ENCODE assay signal across 20 cellular contexts in the genomic region with DNA sequence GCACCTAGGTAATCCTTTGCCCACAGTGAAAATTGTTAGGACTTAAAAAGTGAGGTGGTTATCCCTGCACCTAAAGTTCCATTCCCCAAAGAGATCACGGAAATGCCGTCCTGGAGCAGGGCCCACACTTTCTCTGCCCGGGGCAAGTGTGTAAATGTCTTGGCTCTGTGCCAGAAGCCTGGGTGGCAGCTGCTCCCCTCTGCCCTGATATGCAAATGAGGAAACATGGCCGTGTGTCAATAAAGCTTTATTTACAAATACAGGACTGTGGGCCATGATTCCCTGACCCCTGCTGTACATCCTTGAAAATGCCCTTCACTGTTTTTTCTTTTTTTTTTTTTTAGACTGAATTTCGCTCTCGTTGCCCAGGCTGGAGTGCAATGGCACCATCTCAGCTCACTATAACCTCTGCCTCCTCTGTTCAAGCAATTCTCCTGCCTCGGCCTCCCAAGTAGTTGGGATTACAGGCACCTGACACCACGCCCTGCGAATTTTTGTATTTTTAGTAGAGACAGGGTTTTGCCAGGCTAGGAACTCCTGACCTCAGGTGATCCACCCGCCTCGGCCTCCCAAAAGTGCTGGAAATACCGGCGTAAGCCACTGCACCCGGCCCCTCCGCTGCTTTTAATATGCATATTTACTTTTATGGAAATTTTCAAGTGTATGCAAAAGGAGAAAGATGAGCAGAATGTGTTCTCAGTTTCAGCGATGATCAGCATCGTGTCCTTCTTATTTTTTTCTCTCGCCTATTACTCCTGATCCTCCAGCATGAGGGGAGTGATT.
"Had no signal": no experiment of that assay in that cellular context is flagged by ENCODE, and none has a peak within 500 bp of the region (broad histone marks: within the 10 kb centered on the region; RNA-seq: fewer than 3 reads in every experiment).

No MANE protein-coding gene starts in this region.

- H3K4me3 Mint-ChIP-seq: activated CD8-positive, alpha-beta memory T cell treated with anti-CD3 and anti-CD28 coated beads, Interleukin-2, amount 10 ng/mL, durations not matched to agents 7 days and 5 days; activated naive CD8-positive, alpha-beta T cell treated with anti-CD3 and anti-CD28 coated beads for 36 hours; activated T-cell treated with anti-CD3 and anti-CD28 coated beads, Interleukin-2, amount 50 U/mL, for 24 hours; dendritic cell treated with granulocyte-macrophage colony-stimulating factor and Interleukin-4, amounts not matched to agents 40 ng/mL and 50 ng/mL, for 4 days; naive thymus-derived CD4-positive, alpha-beta T cell; stimulated activated memory B cell treated with anti-CD40 and anti-IgM and Interleukin-4, amounts not matched to agents 10 μg/mL and 1 μg/mL and 100 μg/mL, for 72 hours had no signal

- H3K27me3 ChIP-seq: vagina had no signal

- H3K9me3 Mint-ChIP-seq: activated naive CD8-positive, alpha-beta T cell treated with anti-CD3 and anti-CD28 coated beads for 36 hours; activated T-cell treated with anti-CD3 and anti-CD28 coated beads, Interleukin-2, amount 50 U/mL, for 24 hours; dendritic cell treated with granulocyte-macrophage colony-stimulating factor and Interleukin-4, amounts not matched to agents 40 ng/mL and 50 ng/mL, for 4 days; naive thymus-derived CD4-positive, alpha-beta T cell had no signal

- H3K4me1 Mint-ChIP-seq: activated CD8-positive, alpha-beta memory T cell treated with anti-CD3 and anti-CD28 coated beads, Interleukin-2, amount 10 ng/mL, durations not matched to agents 7 days and 5 days; activated naive CD8-positive, alpha-beta T cell treated with anti-CD3 and anti-CD28 coated beads for 36 hours; naive thymus-derived CD4-positive, alpha-beta T cell; stimulated activated memory B cell treated with anti-CD40 and anti-IgM and Interleukin-4, amounts not matched to agents 10 μg/mL and 1 μg/mL and 100 μg/mL, for 72 hours had no signal

- H3K9me3 ChIP-seq: gastroesophageal sphincter, spleen, tibial nerve, vagina had no signal

- H3K27ac Mint-ChIP-seq: activated CD8-positive, alpha-beta memory T cell treated with anti-CD3 and anti-CD28 coated beads, Interleukin-2, amount 10 ng/mL, durations not matched to agents 7 days and 5 days; activated naive CD8-positive, alpha-beta T cell treated with anti-CD3 and anti-CD28 coated beads for 36 hours; activated T-cell treated with anti-CD3 and anti-CD28 coated beads, Interleukin-2, amount 50 U/mL, for 24 hours; dendritic cell treated with granulocyte-macrophage colony-stimulating factor and Interleukin-4, amounts not matched to agents 40 ng/mL and 50 ng/mL, for 4 days; naive thymus-derived CD4-positive, alpha-beta T cell; stimulated activated memory B cell treated with anti-CD40 and anti-IgM and Interleukin-4, amounts not matched to agents 10 μg/mL and 1 μg/mL and 100 μg/mL, for 72 hours had no signal

- H3K4me1 ChIP-seq: gastroesophageal sphincter, spleen, tibial nerve, vagina had no signal

- H3K27me3 Mint-ChIP-seq: activated naive CD8-positive, alpha-beta T cell treated with anti-CD3 and anti-CD28 coated beads for 36 hours; activated T-cell treated with anti-CD3 and anti-CD28 coated beads, Interleukin-2, amount 50 U/mL, for 24 hours had no signal

- H3K36me3 Mint-ChIP-seq: activated CD8-positive, alpha-beta memory T cell treated with anti-CD3 and anti-CD28 coated beads, Interleukin-2, amount 10 ng/mL, durations not matched to agents 7 days and 5 days; activated naive CD8-positive, alpha-beta T cell treated with anti-CD3 and anti-CD28 coated beads for 36 hours; naive thymus-derived CD4-positive, alpha-beta T cell; stimulated activated memory B cell treated with anti-CD40 and anti-IgM and Interleukin-4, amounts not matched to agents 10 μg/mL and 1 μg/mL and 100 μg/mL, for 72 hours had no signal

- DNase-seq: activated CD4-positive, alpha-beta T cell treated with anti-CD3 and anti-CD28 coated beads, Interleukin-2, amount 50 U/mL, for 4 hours; activated CD8-positive, alpha-beta memory T cell treated with anti-CD3 and anti-CD28 coated beads, Interleukin-2, amount 10 ng/mL, durations not matched to agents 7 days and 5 days; activated gamma-delta T cell; activated naive CD8-positive, alpha-beta T cell treated with anti-CD3 and anti-CD28 coated beads for 36 hours; activated T-cell treated with anti-CD3 and anti-CD28 coated beads, Interleukin-2, amount 50 U/mL, for 24 hours; brain microvascular endothelial cell; cerebellar nuclear complex; hippocampal formation; kidney glomerular epithelial cell; naive thymus-derived CD4-positive, alpha-beta T cell; spleen; stimulated activated CD4-positive, alpha-beta T cell treated with anti-CD3 and anti-CD28 coated beads, Interleukin-1b, Interleukin-23, amount 100 ng/mL, for 48 hours had no signal

- H3K27ac ChIP-seq: brain microvascular endothelial cell, gastroesophageal sphincter, spleen, tibial nerve, vagina had no signal

- ATAC-seq: activated CD4-positive, CD25-positive, alpha-beta regulatory T cell treated with anti-CD3 and anti-CD28 coated beads, Interleukin-2, amount 50 U/mL, for 24 hours; activated CD8-positive, alpha-beta memory T cell treated with anti-CD3 and anti-CD28 coated beads, Interleukin-2, amount 10 ng/mL, durations not matched to agents 7 days and 5 days; gastroesophageal sphincter; naive thymus-derived CD4-positive, alpha-beta T cell; right cardiac atrium; stimulated activated memory B cell treated with anti-CD40 and anti-IgM and Interleukin-4, amounts not matched to agents 10 μg/mL and 1 μg/mL and 100 μg/mL, for 72 hours had no signal

- H3K4me3 ChIP-seq: gastroesophageal sphincter, lung, spleen, tibial nerve, vagina had no signal

- H3K36me3 ChIP-seq: brain microvascular endothelial cell, gastroesophageal sphincter, spleen, tibial nerve, vagina had no signal
